Comparison of ENCODE assay signal across 1 cellular context in the genomic region with DNA sequence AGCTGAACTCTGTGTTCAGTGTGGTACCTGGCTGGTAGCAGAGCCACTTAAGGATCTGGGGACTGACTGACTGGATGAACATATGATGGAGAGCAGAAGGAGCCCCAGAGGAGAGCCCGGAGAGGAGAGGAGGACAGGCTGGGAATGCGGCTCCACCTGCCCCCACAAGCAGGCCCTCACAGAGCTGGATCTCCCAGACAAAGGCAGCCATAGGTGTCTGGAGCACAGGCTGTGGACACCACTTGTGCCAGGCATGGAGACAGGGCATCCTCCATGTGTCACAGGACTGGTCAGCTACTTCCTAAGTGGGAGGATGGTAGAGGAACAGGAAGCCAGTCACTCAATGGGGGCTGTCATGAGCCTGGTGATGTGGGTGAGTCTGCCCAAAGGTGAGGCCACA.
TF ChIP-seq lines count a peak whose summit lies in the region.

No MANE protein-coding gene starts in this region.

TF ChIP-seq in H1, 55 proteins besides CTCF, POLR2A, EP300 and RAD21:
- TF ChIP-seq JUN (IDR thresholded peaks at IDR 0.05; ENCODE audit: low read depth, low read length) = no peak
- TF ChIP-seq TEAD4 (IDR thresholded peaks at IDR 0.05; ENCODE audit: low read depth, low read length) = no peak
- no peak for TF ChIP-seq CBX8 (IDR thresholded peaks at IDR 0.05; ENCODE audit: borderline replicate concordance, low read depth, low read length)
- TF ChIP-seq POLR2AphosphoS5 (IDR thresholded peaks at IDR 0.05; ENCODE audit: low read depth, low read length) = no peak
- TF ChIP-seq, protein P1, sequence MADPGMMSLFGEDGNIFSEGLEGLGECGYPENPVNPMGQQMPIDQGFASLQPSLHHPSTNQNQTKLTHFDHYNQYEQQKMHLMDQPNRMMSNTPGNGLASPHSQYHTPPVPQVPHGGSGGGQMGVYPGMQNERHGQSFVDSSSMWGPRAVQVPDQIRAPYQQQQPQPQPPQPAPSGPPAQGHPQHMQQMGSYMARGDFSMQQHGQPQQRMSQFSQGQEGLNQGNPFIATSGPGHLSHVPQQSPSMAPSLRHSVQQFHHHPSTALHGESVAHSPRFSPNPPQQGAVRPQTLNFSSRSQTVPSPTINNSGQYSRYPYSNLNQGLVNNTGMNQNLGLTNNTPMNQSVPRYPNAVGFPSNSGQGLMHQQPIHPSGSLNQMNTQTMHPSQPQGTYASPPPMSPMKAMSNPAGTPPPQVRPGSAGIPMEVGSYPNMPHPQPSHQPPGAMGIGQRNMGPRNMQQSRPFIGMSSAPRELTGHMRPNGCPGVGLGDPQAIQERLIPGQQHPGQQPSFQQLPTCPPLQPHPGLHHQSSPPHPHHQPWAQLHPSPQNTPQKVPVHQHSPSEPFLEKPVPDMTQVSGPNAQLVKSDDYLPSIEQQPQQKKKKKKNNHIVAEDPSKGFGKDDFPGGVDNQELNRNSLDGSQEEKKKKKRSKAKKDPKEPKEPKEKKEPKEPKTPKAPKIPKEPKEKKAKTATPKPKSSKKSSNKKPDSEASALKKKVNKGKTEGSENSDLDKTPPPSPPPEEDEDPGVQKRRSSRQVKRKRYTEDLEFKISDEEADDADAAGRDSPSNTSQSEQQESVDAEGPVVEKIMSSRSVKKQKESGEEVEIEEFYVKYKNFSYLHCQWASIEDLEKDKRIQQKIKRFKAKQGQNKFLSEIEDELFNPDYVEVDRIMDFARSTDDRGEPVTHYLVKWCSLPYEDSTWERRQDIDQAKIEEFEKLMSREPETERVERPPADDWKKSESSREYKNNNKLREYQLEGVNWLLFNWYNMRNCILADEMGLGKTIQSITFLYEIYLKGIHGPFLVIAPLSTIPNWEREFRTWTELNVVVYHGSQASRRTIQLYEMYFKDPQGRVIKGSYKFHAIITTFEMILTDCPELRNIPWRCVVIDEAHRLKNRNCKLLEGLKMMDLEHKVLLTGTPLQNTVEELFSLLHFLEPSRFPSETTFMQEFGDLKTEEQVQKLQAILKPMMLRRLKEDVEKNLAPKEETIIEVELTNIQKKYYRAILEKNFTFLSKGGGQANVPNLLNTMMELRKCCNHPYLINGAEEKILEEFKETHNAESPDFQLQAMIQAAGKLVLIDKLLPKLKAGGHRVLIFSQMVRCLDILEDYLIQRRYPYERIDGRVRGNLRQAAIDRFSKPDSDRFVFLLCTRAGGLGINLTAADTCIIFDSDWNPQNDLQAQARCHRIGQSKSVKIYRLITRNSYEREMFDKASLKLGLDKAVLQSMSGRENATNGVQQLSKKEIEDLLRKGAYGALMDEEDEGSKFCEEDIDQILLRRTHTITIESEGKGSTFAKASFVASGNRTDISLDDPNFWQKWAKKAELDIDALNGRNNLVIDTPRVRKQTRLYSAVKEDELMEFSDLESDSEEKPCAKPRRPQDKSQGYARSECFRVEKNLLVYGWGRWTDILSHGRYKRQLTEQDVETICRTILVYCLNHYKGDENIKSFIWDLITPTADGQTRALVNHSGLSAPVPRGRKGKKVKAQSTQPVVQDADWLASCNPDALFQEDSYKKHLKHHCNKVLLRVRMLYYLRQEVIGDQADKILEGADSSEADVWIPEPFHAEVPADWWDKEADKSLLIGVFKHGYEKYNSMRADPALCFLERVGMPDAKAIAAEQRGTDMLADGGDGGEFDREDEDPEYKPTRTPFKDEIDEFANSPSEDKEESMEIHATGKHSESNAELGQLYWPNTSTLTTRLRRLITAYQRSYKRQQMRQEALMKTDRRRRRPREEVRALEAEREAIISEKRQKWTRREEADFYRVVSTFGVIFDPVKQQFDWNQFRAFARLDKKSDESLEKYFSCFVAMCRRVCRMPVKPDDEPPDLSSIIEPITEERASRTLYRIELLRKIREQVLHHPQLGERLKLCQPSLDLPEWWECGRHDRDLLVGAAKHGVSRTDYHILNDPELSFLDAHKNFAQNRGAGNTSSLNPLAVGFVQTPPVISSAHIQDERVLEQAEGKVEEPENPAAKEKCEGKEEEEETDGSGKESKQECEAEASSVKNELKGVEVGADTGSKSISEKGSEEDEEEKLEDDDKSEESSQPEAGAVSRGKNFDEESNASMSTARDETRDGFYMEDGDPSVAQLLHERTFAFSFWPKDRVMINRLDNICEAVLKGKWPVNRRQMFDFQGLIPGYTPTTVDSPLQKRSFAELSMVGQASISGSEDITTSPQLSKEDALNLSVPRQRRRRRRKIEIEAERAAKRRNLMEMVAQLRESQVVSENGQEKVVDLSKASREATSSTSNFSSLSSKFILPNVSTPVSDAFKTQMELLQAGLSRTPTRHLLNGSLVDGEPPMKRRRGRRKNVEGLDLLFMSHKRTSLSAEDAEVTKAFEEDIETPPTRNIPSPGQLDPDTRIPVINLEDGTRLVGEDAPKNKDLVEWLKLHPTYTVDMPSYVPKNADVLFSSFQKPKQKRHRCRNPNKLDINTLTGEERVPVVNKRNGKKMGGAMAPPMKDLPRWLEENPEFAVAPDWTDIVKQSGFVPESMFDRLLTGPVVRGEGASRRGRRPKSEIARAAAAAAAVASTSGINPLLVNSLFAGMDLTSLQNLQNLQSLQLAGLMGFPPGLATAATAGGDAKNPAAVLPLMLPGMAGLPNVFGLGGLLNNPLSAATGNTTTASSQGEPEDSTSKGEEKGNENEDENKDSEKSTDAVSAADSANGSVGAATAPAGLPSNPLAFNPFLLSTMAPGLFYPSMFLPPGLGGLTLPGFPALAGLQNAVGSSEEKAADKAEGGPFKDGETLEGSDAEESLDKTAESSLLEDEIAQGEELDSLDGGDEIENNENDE (IDR thresholded peaks at IDR 0.05; ENCODE audit: insufficient replicate concordance, low read length) = no peak
- TF ChIP-seq, protein P2, sequence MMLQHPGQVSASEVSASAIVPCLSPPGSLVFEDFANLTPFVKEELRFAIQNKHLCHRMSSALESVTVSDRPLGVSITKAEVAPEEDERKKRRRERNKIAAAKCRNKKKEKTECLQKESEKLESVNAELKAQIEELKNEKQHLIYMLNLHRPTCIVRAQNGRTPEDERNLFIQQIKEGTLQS (IDR thresholded peaks at IDR 0.05; ENCODE audit: insufficient read depth, low read depth, low read length) = no peak
- TF ChIP-seq CTBP2 (IDR thresholded peaks at IDR 0.05; ENCODE audit: borderline replicate concordance, insufficient read depth, insufficient read length, low read length) = no peak
- no peak for TF ChIP-seq RNF2 (IDR thresholded peaks at IDR 0.05; ENCODE audit: borderline replicate concordance, low read depth, low read length, missing control alignments, poor library complexity, severe bottlenecking)
- TF ChIP-seq NANOG (IDR thresholded peaks at IDR 0.05; ENCODE audit: insufficient read depth, low read depth, low read length, poor library complexity, severe bottlenecking) = no peak
- TF ChIP-seq, protein P3, sequence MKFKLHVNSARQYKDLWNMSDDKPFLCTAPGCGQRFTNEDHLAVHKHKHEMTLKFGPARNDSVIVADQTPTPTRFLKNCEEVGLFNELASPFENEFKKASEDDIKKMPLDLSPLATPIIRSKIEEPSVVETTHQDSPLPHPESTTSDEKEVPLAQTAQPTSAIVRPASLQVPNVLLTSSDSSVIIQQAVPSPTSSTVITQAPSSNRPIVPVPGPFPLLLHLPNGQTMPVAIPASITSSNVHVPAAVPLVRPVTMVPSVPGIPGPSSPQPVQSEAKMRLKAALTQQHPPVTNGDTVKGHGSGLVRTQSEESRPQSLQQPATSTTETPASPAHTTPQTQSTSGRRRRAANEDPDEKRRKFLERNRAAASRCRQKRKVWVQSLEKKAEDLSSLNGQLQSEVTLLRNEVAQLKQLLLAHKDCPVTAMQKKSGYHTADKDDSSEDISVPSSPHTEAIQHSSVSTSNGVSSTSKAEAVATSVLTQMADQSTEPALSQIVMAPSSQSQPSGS (IDR thresholded peaks at IDR 0.05; ENCODE audit: low read length) = no peak
- TF ChIP-seq, protein P4, sequence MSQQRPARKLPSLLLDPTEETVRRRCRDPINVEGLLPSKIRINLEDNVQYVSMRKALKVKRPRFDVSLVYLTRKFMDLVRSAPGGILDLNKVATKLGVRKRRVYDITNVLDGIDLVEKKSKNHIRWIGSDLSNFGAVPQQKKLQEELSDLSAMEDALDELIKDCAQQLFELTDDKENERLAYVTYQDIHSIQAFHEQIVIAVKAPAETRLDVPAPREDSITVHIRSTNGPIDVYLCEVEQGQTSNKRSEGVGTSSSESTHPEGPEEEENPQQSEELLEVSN (IDR thresholded peaks at IDR 0.05) = no peak
- no peak for TF ChIP-seq KDM1A (IDR thresholded peaks at IDR 0.05; ENCODE audit: borderline replicate concordance, low read length)
- no peak for TF ChIP-seq TAF1 (IDR thresholded peaks at IDR 0.05; ENCODE audit: low read depth, low read length)
- TF ChIP-seq KDM5A (IDR thresholded peaks at IDR 0.05; ENCODE audit: low read length) = no peak
- TF ChIP-seq, protein P5, sequence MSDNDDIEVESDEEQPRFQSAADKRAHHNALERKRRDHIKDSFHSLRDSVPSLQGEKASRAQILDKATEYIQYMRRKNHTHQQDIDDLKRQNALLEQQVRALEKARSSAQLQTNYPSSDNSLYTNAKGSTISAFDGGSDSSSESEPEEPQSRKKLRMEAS (IDR thresholded peaks at IDR 0.05) = no peak
- TF ChIP-seq CREB1 (IDR thresholded peaks at IDR 0.05) = no peak
- TF ChIP-seq SIX5 (IDR thresholded peaks at IDR 0.05; ENCODE audit: low read depth, low read length) = no peak
- no peak for TF ChIP-seq YY1 (IDR thresholded peaks at IDR 0.05; ENCODE audit: low read depth, low read length)
- TF ChIP-seq RFX5 (IDR thresholded peaks at IDR 0.05; ENCODE audit: borderline replicate concordance, low read depth, low read length) = no peak
